Comparison of ENCODE assay signal across 8 cellular contexts in the genomic region with DNA sequence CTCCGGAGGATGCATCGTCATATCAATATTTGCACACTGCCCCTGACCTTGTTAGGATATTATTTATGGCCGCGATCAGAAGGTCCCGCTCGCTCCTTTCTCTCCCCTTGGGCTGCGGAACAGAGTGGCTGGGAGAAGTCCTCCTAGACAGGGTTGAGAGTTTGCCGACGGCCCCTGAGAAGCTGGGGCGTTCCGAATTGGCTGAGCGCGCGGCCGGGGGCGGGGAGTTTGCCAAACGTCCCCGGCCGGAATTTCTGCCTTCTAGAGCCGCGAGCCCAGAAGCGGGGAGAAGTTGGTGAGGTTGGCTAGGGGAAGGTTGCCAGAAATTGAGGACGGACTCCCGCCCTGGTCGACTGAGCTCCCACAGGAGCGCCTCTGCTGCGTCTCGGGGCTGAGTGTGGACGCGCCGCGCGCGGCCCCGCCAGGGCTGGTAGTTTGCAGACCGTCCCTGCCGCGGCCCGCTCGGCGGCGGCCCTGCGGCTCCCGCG.
A peak's percentile ranks its signal among the peaks of the same experiment; 100 is the strongest.
DNase-seq lines count a peak whose midpoint lies in the region; ATAC-seq and TF ChIP-seq lines count a peak whose summit lies in the region.

No MANE protein-coding gene starts in this region.

- H3K36me3 ChIP-seq in HAP-1 (replicated peaks) (no peaks in the 10 kb centered on the region), MG63 (no peaks in the 10 kb centered on the region), SJSA1 (no peaks in the 10 kb centered on the region), gastroesophageal sphincter (no peaks in the 10 kb centered on the region), suprapubic skin (no peaks in the 10 kb centered on the region)

- H3K4me1 Mint-ChIP-seq in activated naive CD4-positive, alpha-beta T cell treated with anti-CD3 and anti-CD28 coated beads for 36 hours (ENCODE audit: low read depth) = peaks cover 45% of the 10 kb centered on the region

- TF ChIP-seq POLR2A in gastroesophageal sphincter (IDR thresholded peaks at IDR 0.05) = peak; percentile 23 to 56
- peak in 1 of 2 donors; percentile 22 for TF ChIP-seq POLR2A in suprapubic skin (IDR thresholded peaks at IDR 0.05)

- H3K9me3 ChIP-seq in HAP-1 (no peaks in the 10 kb centered on the region), MG63 (no peaks in the 10 kb centered on the region), SJSA1 (replicated peaks) (no peaks in the 10 kb centered on the region), gastroesophageal sphincter (no peaks in the 10 kb centered on the region), suprapubic skin (no peaks in the 10 kb centered on the region)

- peaks cover 31% of the 10 kb centered on the region for H3K4me1 ChIP-seq in HAP-1
- peaks cover 10% of the 10 kb centered on the region; the same call in 1 of the 2 replicates for H3K4me1 ChIP-seq in SJSA1 (replicated peaks)
- peaks cover 2 to 51% (median 25%) of the 10 kb centered on the region in 3 donors for H3K4me1 ChIP-seq in gastroesophageal sphincter
- peaks cover 48% of the 10 kb centered on the region for H3K4me1 ChIP-seq in suprapubic skin

- H3K9me3 Mint-ChIP-seq in activated naive CD4-positive, alpha-beta T cell treated with anti-CD3 and anti-CD28 coated beads for 36 hours = no peaks in the 10 kb centered on the region

- peak overlapping the region; percentile 90 for H3K27ac Mint-ChIP-seq in activated naive CD4-positive, alpha-beta T cell treated with anti-CD3 and anti-CD28 coated beads for 36 hours

- CTCF ChIA-PET in activated naive CD4-positive, alpha-beta T cell treated with anti-CD3 and anti-CD28 coated beads for 36 hours (lab: Charles Lee) = interaction anchor here (0.6 to 5.0 kb wide), 21 partner anchors 10 to 658 kb away, joined by 3 to 66 read pairs (median 8); a partner anchor contains a TSS

- H3K4me3 Mint-ChIP-seq in activated naive CD4-positive, alpha-beta T cell treated with anti-CD3 and anti-CD28 coated beads for 36 hours = peak overlapping the region; percentile 96

- H3K27ac ChIP-seq in SJSA1 (no peak overlapping the region), gastroesophageal sphincter (peak overlapping the region in 3 of 4 donors; percentile 92 to 94 (median 92)), suprapubic skin (peak overlapping the region; percentile 91)

- TF ChIP-seq CTCF in gastroesophageal sphincter (IDR thresholded peaks at IDR 0.05) = no peak
- TF ChIP-seq CTCF in suprapubic skin (IDR thresholded peaks at IDR 0.05) = no peak

- no peaks in the 10 kb centered on the region for H3K36me3 Mint-ChIP-seq in activated naive CD4-positive, alpha-beta T cell treated with anti-CD3 and anti-CD28 coated beads for 36 hours (ENCODE audit: low read depth)

- H3K27me3 Mint-ChIP-seq in activated naive CD4-positive, alpha-beta T cell treated with anti-CD3 and anti-CD28 coated beads for 36 hours (ENCODE audit: low read depth) = peaks cover 3% of the 10 kb centered on the region

- in situ Hi-C loops in HAP-1 (cut with MboI; ENCODE audit: low sequenced_read_pairs) = loop anchor here (5.0 to 10.0 kb wide), 2 partner anchors 115 to 293 kb away; no protein-coding TSS in a partner anchor

- H3K27me3 ChIP-seq in HAP-1 (ENCODE audit: low read depth) (no peaks in the 10 kb centered on the region), MG63 (no peaks in the 10 kb centered on the region; the same call in 1 of the 2 replicates), SJSA1 (replicated peaks) (no peaks in the 10 kb centered on the region), gastroesophageal sphincter (no peaks in the 10 kb centered on the region), suprapubic skin (no peaks in the 10 kb centered on the region)

- TF ChIP-seq EP300 in gastroesophageal sphincter (IDR thresholded peaks at IDR 0.05) (no peak), suprapubic skin (IDR thresholded peaks at IDR 0.05) (no peak)

- intact Hi-C loops in activated naive CD4-positive, alpha-beta T cell treated with anti-CD3 and anti-CD28 coated beads for 36 hours (cut with micrococcal nuclease) = loop anchor here (1.0 to 10.0 kb wide), 5 partner anchors 8 to 935 kb away; a partner anchor contains a TSS

- peak overlapping the region; percentile 68 for H3K4me3 ChIP-seq in HAP-1
- H3K4me3 ChIP-seq in MG63 = peak overlapping the region; percentile 82
- peak overlapping the region; percentile 75 for H3K4me3 ChIP-seq in SJSA1
- H3K4me3 ChIP-seq in gastroesophageal sphincter = peak overlapping the region; percentile 57 to 97
- peak overlapping the region; percentile 98 for H3K4me3 ChIP-seq in suprapubic skin

- peak; percentile 94 for DNase-seq in GM03348 (ENCODE audit: low spot score)
- peak; percentile 89 to 92 for DNase-seq in HAP-1 (ENCODE audit: low spot score in 2 of 2)
- DNase-seq in MG63 = peak; percentile 91
- peak; percentile 89 for DNase-seq in SJSA1 (ENCODE audit: low read depth in 1 of 2, low spot score in 2 of 2)
- DNase-seq in activated naive CD4-positive, alpha-beta T cell treated with anti-CD3 and anti-CD28 coated beads for 36 hours = peak; percentile 82
- DNase-seq in nucleus accumbens (lab: John Stamatoyannopoulos, UW) = peak in 55 of 56 donors; percentile 29 to 94 (median 84)
- DNase-seq in suprapubic skin (ENCODE audit: low spot score in 2 of 2) = peak; percentile 90 to 92

- peak; percentile 85 for ATAC-seq in gastroesophageal sphincter

- no CpG with 5 or more reads among the region's 45 CpGs for WGBS in gastroesophageal sphincter (ENCODE audit: low coverage in 1 of 2), 2 donors
- WGBS in suprapubic skin = 0% methylated on average over 28 of the region's 45 CpGs
